In the genomic region with DNA sequence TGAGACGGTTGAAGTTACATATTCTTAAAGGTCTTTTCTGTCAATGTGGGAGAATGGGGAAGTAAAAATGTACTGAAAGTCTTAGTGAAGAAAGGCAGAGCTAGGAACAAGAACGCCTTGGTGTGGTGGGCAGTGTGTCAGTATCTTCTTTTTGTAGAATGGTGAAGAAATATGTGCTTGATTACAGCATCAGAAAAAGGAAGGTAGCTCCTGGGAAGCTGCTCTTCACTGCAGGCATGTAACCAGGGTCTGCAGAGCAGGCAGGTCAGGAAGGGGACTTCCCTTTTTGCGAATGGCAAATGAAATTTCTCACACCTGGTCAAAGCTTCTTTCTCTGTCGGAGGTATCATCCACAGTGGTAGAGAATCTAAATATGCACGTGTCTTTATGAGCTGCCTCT, we compare ENCODE assay signal across 13 cellular contexts.
A peak's percentile ranks its signal among the peaks of the same experiment; 100 is the strongest.
DNase-seq lines count a peak whose midpoint lies in the region; ATAC-seq and TF ChIP-seq lines count a peak whose summit lies in the region.
"Had no signal": no experiment of that assay in that cellular context is flagged by ENCODE, and none has a peak within 500 bp of the region (broad histone marks: within the 10 kb centered on the region; RNA-seq: fewer than 3 reads in every experiment).

No MANE protein-coding gene starts in this region.

- no peak overlapping the region for H3K4me3 Mint-ChIP-seq in activated T-helper 2 cell treated with anti-CD3 and anti-CD28 coated beads, Interferon-gamma antibody, Interleukin-2, Interleukin-4, amounts not matched to agents 10 μg/mL and 5 μg/mL and 100 μg/mL, durations not matched to agents 14 hours and 24 hours and 36 hours (ENCODE audit: low read depth)

- H3K9me2 ChIP-seq in PC-9 (ENCODE audit: insufficient read depth), result no peaks in the 10 kb centered on the region

- no peaks in the 10 kb centered on the region for H3K9me3 Mint-ChIP-seq in activated T-helper 2 cell treated with anti-CD3 and anti-CD28 coated beads, Interferon-gamma antibody, Interleukin-2, Interleukin-4, amounts not matched to agents 10 μg/mL and 5 μg/mL and 100 μg/mL, durations not matched to agents 14 hours and 24 hours and 36 hours

- H3K27ac Mint-ChIP-seq in activated T-helper 2 cell treated with anti-CD3 and anti-CD28 coated beads, Interferon-gamma antibody, Interleukin-2, Interleukin-4, amounts not matched to agents 10 μg/mL and 5 μg/mL and 100 μg/mL, durations not matched to agents 14 hours and 24 hours and 36 hours, result no peak overlapping the region

- no peaks in the 10 kb centered on the region for H3K79me2 ChIP-seq in PC-9 (ENCODE audit: low read depth)

- H3K4me2 ChIP-seq in PC-9, result no peak overlapping the region

- no peaks in the 10 kb centered on the region for H3K9me3 ChIP-seq in PC-9 (ENCODE audit: insufficient read depth, low read depth)
- H3K9me3 ChIP-seq: breast epithelium had no signal

- no peaks in the 10 kb centered on the region for H3K27me3 Mint-ChIP-seq in activated T-helper 2 cell treated with anti-CD3 and anti-CD28 coated beads, Interferon-gamma antibody, Interleukin-2, Interleukin-4, amounts not matched to agents 10 μg/mL and 5 μg/mL and 100 μg/mL, durations not matched to agents 14 hours and 24 hours and 36 hours (ENCODE audit: low read depth)

- H3K36me3 Mint-ChIP-seq in activated T-helper 2 cell treated with anti-CD3 and anti-CD28 coated beads, Interferon-gamma antibody, Interleukin-2, Interleukin-4, amounts not matched to agents 10 μg/mL and 5 μg/mL and 100 μg/mL, durations not matched to agents 14 hours and 24 hours and 36 hours (ENCODE audit: low read depth), result no peaks in the 10 kb centered on the region

- peak; percentile 11 for DNase-seq in H7
- DNase-seq in SKM-1 treated with dmso at 0.1 percent for 144 hours (lab: John Stamatoyannopoulos, UW; ENCODE audit: unreplicated experiment), result peak; percentile 78
- no peak for DNase-seq in NCI-H345 treated with DMSO at 0.1 percent for 48 hours (lab: John Stamatoyannopoulos, UW; ENCODE audit: unreplicated experiment)
- DNase-seq in activated T-helper 2 cell treated with anti-CD3 and anti-CD28 coated beads, Interferon-gamma antibody, Interleukin-2, Interleukin-4, amounts not matched to agents 10 μg/mL and 5 μg/mL and 100 μg/mL, durations not matched to agents 14 hours and 24 hours and 36 hours (ENCODE audit: low spot score), result no peak
- DNase-seq in PC-9, result no peak
- DNase-seq in NCI-H748 (lab: John Stamatoyannopoulos, UW; ENCODE audit: unreplicated experiment), result no peak
- DNase-seq: activated CD4-positive, alpha-beta T cell treated with anti-CD3 and anti-CD28 coated beads, Interleukin-2, amount 50 U/mL, for 1 hour; activated gamma-delta T cell; left colon; NCI-H1694 had no signal

- H3K4me3 ChIP-seq in H7 (ENCODE audit: insufficient read depth, low read depth, low read length) (no peak overlapping the region), PC-9 (no peak overlapping the region)
- H3K4me3 ChIP-seq: breast epithelium had no signal

- H3K4me1 Mint-ChIP-seq in activated T-helper 2 cell treated with anti-CD3 and anti-CD28 coated beads, Interferon-gamma antibody, Interleukin-2, Interleukin-4, amounts not matched to agents 10 μg/mL and 5 μg/mL and 100 μg/mL, durations not matched to agents 14 hours and 24 hours and 36 hours (ENCODE audit: low read depth), result no peaks in the 10 kb centered on the region

- no peaks in the 10 kb centered on the region for H3F3A ChIP-seq in PC-9 (ENCODE audit: insufficient read depth, low read depth)

- H2AFZ ChIP-seq in PC-9, result no peak overlapping the region

- no peaks in the 10 kb centered on the region for H3K36me3 ChIP-seq in H7 (replicated peaks; ENCODE audit: control insufficient read depth, insufficient read depth, low read length)
- H3K36me3 ChIP-seq in PC-9 (ENCODE audit: low read depth), result no peaks in the 10 kb centered on the region
- H3K36me3 ChIP-seq: breast epithelium had no signal

- no peaks in the 10 kb centered on the region for H4K20me1 ChIP-seq in PC-9 (ENCODE audit: insufficient read depth)

- peak; percentile 69 for ATAC-seq in GM18873 (IDR thresholded peaks at IDR 0.05; ENCODE audit: low FRiP score, unreplicated experiment)
- peak; percentile 80 for ATAC-seq in HG03442 (IDR thresholded peaks at IDR 0.05; ENCODE audit: unreplicated experiment)
- ATAC-seq: left colon had no signal

- intact Hi-C loops in activated T-helper 2 cell treated with anti-CD3 and anti-CD28 coated beads, Interferon-gamma antibody, Interleukin-2, Interleukin-4, amounts not matched to agents 10 μg/mL and 5 μg/mL and 100 μg/mL, durations not matched to agents 14 hours and 24 hours and 36 hours (cut with micrococcal nuclease), result no loop called here
- intact Hi-C loops in PC-9 (cut with micrococcal nuclease; ENCODE audit: unreplicated experiment), result no loop called here

- H3K27me3 ChIP-seq in H7 (ENCODE audit: control insufficient read depth, insufficient read depth, low read length) (no peaks in the 10 kb centered on the region), PC-9 (ENCODE audit: insufficient read depth, low read depth) (no peaks in the 10 kb centered on the region)
- H3K27me3 ChIP-seq: breast epithelium had no signal

- POLR2A ChIA-PET in PC-9 (lab: Charles Lee; ENCODE audit: unreplicated experiment), result no interaction called here

- no peak overlapping the region for H3K27ac ChIP-seq in PC-9
- H3K27ac ChIP-seq: breast epithelium had no signal

- H3K4me1 ChIP-seq in PC-9 (replicated peaks; ENCODE audit: insufficient read depth), result no peaks in the 10 kb centered on the region
- H3K4me1 ChIP-seq: breast epithelium had no signal

- CTCF ChIA-PET in PC-9 (lab: Charles Lee), result no interaction called here

- no TSS peak for BruUV-seq in PC-9 (replicated peaks; lab: Mats Ljungman, UMichigan)

- TF ChIP-seq CTCF in PC-9 (conservative IDR thresholded peaks at IDR 0.05), result no peak

Comparison
In these comparisons a context has a peak if more than half of its experiments do, and no peak if none do; other contexts are left out.
1. DNase-seq: peak in H7 (single experiment) and SKM-1 treated with dmso at 0.1 percent for 144 hours (single experiment); none in NCI-H345 treated with DMSO at 0.1 percent for 48 hours (single experiment), activated T-helper 2 cell treated with anti-CD3 and anti-CD28 coated beads, Interferon-gamma antibody, Interleukin-2, Interleukin-4, amounts not matched to agents 10 μg/mL and 5 μg/mL and 100 μg/mL, durations not matched to agents 14 hours and 24 hours and 36 hours (single experiment), PC-9 (0 of 2) and NCI-H748 (single experiment).